In the genomic region with DNA sequence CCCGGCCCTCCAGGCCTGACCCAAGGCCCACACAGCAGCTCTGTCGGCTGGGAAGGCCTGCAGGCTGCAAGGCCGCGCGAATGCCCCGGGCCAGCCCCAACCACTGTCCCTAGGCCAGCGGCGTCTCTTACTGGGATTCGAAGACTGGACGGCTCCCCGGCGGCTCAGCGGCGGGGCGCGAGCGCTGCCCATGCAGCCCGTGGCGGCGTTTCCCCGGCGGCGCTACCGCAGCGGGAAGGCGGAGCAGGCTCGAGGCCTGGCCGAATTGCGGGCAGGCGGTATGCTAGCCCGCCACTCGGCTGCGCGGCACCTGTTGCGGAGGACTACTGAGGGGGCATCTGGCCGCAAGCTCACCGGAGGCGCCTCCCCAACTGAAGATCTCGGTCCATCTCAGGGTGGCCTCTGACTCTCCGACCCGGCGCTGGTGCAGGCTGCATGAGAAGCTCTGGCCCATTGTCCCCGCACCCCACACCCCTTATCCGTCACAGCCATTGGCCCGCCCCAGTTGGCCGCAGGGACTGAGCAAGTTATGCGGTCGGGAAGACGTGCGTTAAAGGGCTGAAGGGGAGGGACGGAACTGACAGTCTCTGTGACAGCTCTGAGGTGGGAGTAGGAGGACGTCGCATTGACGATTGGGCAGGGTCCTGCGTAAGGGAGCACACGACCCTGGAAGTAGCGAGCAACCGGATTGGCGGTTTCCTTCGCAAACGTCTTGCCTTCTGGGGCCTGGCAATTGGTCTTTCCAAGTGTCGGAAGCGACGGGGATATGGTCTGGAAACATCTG, we compare ENCODE assay signal across 11 cellular contexts.
DNase-seq lines count a peak whose midpoint lies in the region; ATAC-seq and TF ChIP-seq lines count a peak whose summit lies in the region.
"Had no signal": no experiment of that assay in that cellular context is flagged by ENCODE, and none has a peak within 500 bp of the region (broad histone marks: within the 10 kb centered on the region; RNA-seq: fewer than 3 reads in every experiment).

No MANE protein-coding gene starts in this region.

- H3K4me1 ChIP-seq in HUES64 (ENCODE audit: insufficient read depth, low read length), result peaks cover 13% of the 10 kb centered on the region
- H3K4me1 ChIP-seq in duodenal mucosa (ENCODE audit: control insufficient read depth in 1 of 2, insufficient read depth in 2 of 2, low read length in 2 of 2), result no peaks in the 10 kb centered on the region
- peaks cover 0 to 10% of the 10 kb centered on the region in 2 experiments for H3K4me1 ChIP-seq in neutrophil (ENCODE audit: control insufficient read depth in 1 of 2, insufficient read depth in 1 of 2, low read depth in 1 of 2, low read length in 1 of 2)
- no peaks in the 10 kb centered on the region for H3K4me1 ChIP-seq in BE2C

- no peaks in the 10 kb centered on the region for H3K36me3 ChIP-seq in HUES64 (ENCODE audit: insufficient read depth, low read length)
- no peaks in the 10 kb centered on the region for H3K36me3 ChIP-seq in duodenal mucosa (ENCODE audit: control insufficient read depth in 1 of 2, insufficient read depth in 2 of 2, low read length in 2 of 2)
- no peaks in the 10 kb centered on the region for H3K36me3 ChIP-seq in neutrophil
- H3K36me3 ChIP-seq in BE2C, result no peaks in the 10 kb centered on the region
- H3K36me3 ChIP-seq: cardiac muscle cell had no signal

- H3K27me3 ChIP-seq in HUES64 (ENCODE audit: insufficient read depth, low read length), result no peaks in the 10 kb centered on the region
- H3K27me3 ChIP-seq in duodenal mucosa (ENCODE audit: control insufficient read depth in 1 of 2, insufficient read depth in 2 of 2, low read length in 2 of 2), result no peaks in the 10 kb centered on the region
- no peaks in the 10 kb centered on the region for H3K27me3 ChIP-seq in neutrophil
- no peaks in the 10 kb centered on the region for H3K27me3 ChIP-seq in BE2C
- H3K27me3 ChIP-seq: cardiac muscle cell had no signal

- H3K9me3 ChIP-seq in HUES64 (ENCODE audit: insufficient read depth, low read depth, low read length) (no peaks in the 10 kb centered on the region), duodenal mucosa (ENCODE audit: control insufficient read depth in 1 of 2, low read length in 2 of 2) (no peaks in the 10 kb centered on the region), neutrophil (no peaks in the 10 kb centered on the region), BE2C (no peaks in the 10 kb centered on the region)

- peak overlapping the region; percentile 41; the same call in 1 of the 2 replicates for H3K27ac ChIP-seq in HUES64 (ENCODE audit: low read depth, low read length)
- peak overlapping the region; percentile 70 for H3K27ac ChIP-seq in duodenal mucosa (ENCODE audit: low read depth, low read length)
- H3K27ac ChIP-seq in neutrophil, result peak overlapping the region; percentile 79
- H3K27ac ChIP-seq: cardiac muscle cell had no signal

- TF ChIP-seq CTCF in neutrophil (IDR thresholded peaks at IDR 0.05) (no peak), BE2C (IDR thresholded peaks at IDR 0.05; ENCODE audit: low read depth, low read length) (no peak)

- peak overlapping the region; percentile 52 for H3K4me3 ChIP-seq in HUES64 (ENCODE audit: low read length)
- peak overlapping the region; percentile 71 to 72 for H3K4me3 ChIP-seq in duodenal mucosa (ENCODE audit: low read depth in 1 of 2, low read length in 2 of 2)
- H3K4me3 ChIP-seq in neutrophil (ENCODE audit: low read depth in 1 of 2, low read length in 1 of 2), result peak overlapping the region; percentile 34 to 62
- H3K4me3 ChIP-seq in BE2C (ENCODE audit: low read depth, low read length), result no peak overlapping the region
- H3K4me3 ChIP-seq: cardiac muscle cell, GM12878 had no signal

- DNase-seq in D341Med (ENCODE audit: low spot score) (peak; percentile 46), BE2C (no peak)
- DNase-seq: NCI-H446 had no signal

- 8% methylated on average over 64 of the region's 64 CpGs for WGBS in HUES64

- ATAC-seq in HG02973 (IDR thresholded peaks at IDR 0.05; ENCODE audit: unreplicated experiment), result no peak
- ATAC-seq in HG02884 (IDR thresholded peaks at IDR 0.05; ENCODE audit: unreplicated experiment), result no peak
- no peak for ATAC-seq in HG03095 (IDR thresholded peaks at IDR 0.05; ENCODE audit: unreplicated experiment)
- ATAC-seq: GM12878 had no signal

- 0 out of 2 replicates have a peak overlapping the region, but pooled peaks have one; percentile 50 for H3K9ac ChIP-seq in HUES64 (ENCODE audit: low read depth, low read length)
- H3K9ac ChIP-seq in duodenal mucosa (ENCODE audit: low read depth in 1 of 2, low read length in 2 of 2), result peak overlapping the region; percentile 39 to 65
